In genomic region chr1:1422465-1423244, GRCh38 we compare ENCODE assay signal across 1 cellular context.
TF ChIP-seq lines count a peak whose summit lies in the region.

No MANE protein-coding gene starts in this region.

TF ChIP-seq in WTC11, 78 proteins besides CTCF, POLR2A, EP300 and RAD21 (continued from another document):
- TF ChIP-seq E2F1 (CRISPR knock-in tag; IDR thresholded peaks at IDR 0.05) (no peak), E2F4 (CRISPR knock-in tag; IDR thresholded peaks at IDR 0.05; ENCODE audit: borderline replicate concordance, low read depth) (no peak), NR2C2 (CRISPR knock-in tag; IDR thresholded peaks at IDR 0.05) (no peak), SP1 (CRISPR knock-in tag; conservative IDR thresholded peaks at IDR 0.05) (no peak), ATF2 (CRISPR knock-in tag; IDR thresholded peaks at IDR 0.05; ENCODE audit: borderline replicate concordance, low read depth) (no peak), EMX1 (CRISPR knock-in tag; IDR thresholded peaks at IDR 0.05) (peak; percentile 60; the same call in 1 of the 2 replicates), CREB1 (CRISPR knock-in tag; IDR thresholded peaks at IDR 0.05) (no peak), PRRX2 (CRISPR knock-in tag; IDR thresholded peaks at IDR 0.05) (no peak), RELA (CRISPR knock-in tag; IDR thresholded peaks at IDR 0.05; ENCODE audit: borderline replicate concordance) (no peak), ZSCAN18 (CRISPR knock-in tag; IDR thresholded peaks at IDR 0.05) (peak; percentile 97), NFYB (CRISPR knock-in tag; conservative IDR thresholded peaks at IDR 0.05; ENCODE audit: low read depth) (no peak), ZNF416 (CRISPR knock-in tag; IDR thresholded peaks at IDR 0.05) (peak; percentile 39; the same call in 1 of the 2 replicates), AR (CRISPR knock-in tag; IDR thresholded peaks at IDR 0.05) (0 out of 2 replicates have a peak, but pooled peaks have one; percentile 49), SOX15 (CRISPR knock-in tag; IDR thresholded peaks at IDR 0.05) (no peak), ZNF232 (CRISPR knock-in tag; IDR thresholded peaks at IDR 0.05) (no peak), ERG (CRISPR knock-in tag; IDR thresholded peaks at IDR 0.05) (0 out of 2 replicates have a peak, but pooled peaks have one; percentile 39), TEAD4 (CRISPR knock-in tag; IDR thresholded peaks at IDR 0.05) (no peak), ZNF121 (CRISPR knock-in tag; IDR thresholded peaks at IDR 0.05) (no peak), KAT7 (CRISPR knock-in tag; IDR thresholded peaks at IDR 0.05; ENCODE audit: borderline replicate concordance) (no peak), ZNF263 (CRISPR knock-in tag; IDR thresholded peaks at IDR 0.05; ENCODE audit: low read depth) (no peak), MXD4 (CRISPR knock-in tag; IDR thresholded peaks at IDR 0.05; ENCODE audit: borderline replicate concordance) (peak; percentile 65; the same call in 1 of the 2 replicates), ZNF425 (CRISPR knock-in tag; conservative IDR thresholded peaks at IDR 0.05) (no peak)
